Comparison of ENCODE assay signal across 18 cellular contexts in the genomic region with DNA sequence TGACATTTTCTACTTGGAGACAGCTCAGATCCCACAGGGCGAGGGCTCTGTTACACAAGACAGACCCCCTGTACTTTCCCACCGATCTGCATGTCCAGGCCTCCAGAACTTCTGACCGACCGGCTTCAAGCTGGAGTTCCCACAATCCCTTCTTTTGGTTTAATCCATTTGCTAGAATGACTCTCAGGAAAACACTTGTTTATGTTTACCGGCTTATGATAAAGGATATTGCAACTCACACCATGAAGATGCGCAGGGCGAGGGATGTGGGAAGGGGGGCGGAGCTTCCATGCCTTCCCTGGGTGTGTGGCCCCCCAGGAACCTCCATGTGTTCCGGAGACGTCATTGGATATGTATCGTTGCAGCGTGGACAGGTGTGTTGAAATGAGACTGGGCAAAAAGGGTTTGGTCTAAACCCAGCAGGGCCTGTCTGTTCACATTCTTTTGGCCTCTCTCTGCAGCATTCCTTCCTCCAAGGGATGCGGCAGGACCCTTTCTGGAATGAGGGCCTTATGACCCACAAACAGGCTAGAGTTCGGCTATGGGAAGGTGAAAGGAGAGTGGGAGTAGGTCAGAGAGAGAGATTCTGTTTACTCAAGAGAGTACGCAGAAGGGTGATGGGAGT. TPM values are rescaled to one million over a fixed set of nuclear protein-coding genes. Genes with fewer than 3 reads are reported as not detected.
A peak's percentile ranks its signal among the peaks of the same experiment; 100 is the strongest.
DNase-seq lines count a peak whose midpoint lies in the region; ATAC-seq and TF ChIP-seq lines count a peak whose summit lies in the region.
"Had no signal": no experiment of that assay in that cellular context is flagged by ENCODE, and none has a peak within 500 bp of the region (broad histone marks: within the 10 kb centered on the region; RNA-seq: fewer than 3 reads in every experiment).

No MANE protein-coding gene starts in this region.

- no peak for ATAC-seq in PC-3
- ATAC-seq in esophagus mucosa, result peak; percentile 60
- no peak for ATAC-seq in left lung
- ATAC-seq in GM21367 (IDR thresholded peaks at IDR 0.05; ENCODE audit: unreplicated experiment), result no peak

- H3K4me2 ChIP-seq in PC-3 (ENCODE audit: low read length), result peak overlapping the region; percentile 38
- H3K4me2 ChIP-seq: BLaER1 had no signal

- H3K9me3 Mint-ChIP-seq in Caco-2 (ENCODE audit: unreplicated experiment) (no peaks in the 10 kb centered on the region), nephron progenitor cell (peaks cover 15% of the 10 kb centered on the region)
- H3K9me3 Mint-ChIP-seq: HFFc6 had no signal

- no peaks in the 10 kb centered on the region for H3K27me3 ChIP-seq in Caco-2 (replicated peaks; ENCODE audit: control insufficient read depth, insufficient read depth, low read length)
- H3K27me3 ChIP-seq in PC-3 (ENCODE audit: low read length), result no peaks in the 10 kb centered on the region
- no peaks in the 10 kb centered on the region for H3K27me3 ChIP-seq in left lung
- H3K27me3 ChIP-seq: BLaER1 had no signal

- H3K4me3 Mint-ChIP-seq in Caco-2 (ENCODE audit: unreplicated experiment) (peak overlapping the region; percentile 26), nephron progenitor cell (no peak overlapping the region)
- H3K4me3 Mint-ChIP-seq: CD8-positive, alpha-beta memory T cell; HFFc6 had no signal

- CTCF ChIA-PET in Caco-2 (lab: Charles Lee) (no interaction called here), PC-3 (lab: Charles Lee) (no interaction called here)

- intact Hi-C loops in Caco-2 (cut with micrococcal nuclease; ENCODE audit: unreplicated experiment) (no loop called here), PC-3 (cut with micrococcal nuclease) (no loop called here), left lung (cut with DNase I) (no loop called here), cardiac septum (cut with DNase I) (no loop called here)

- H2AFZ ChIP-seq in PC-3 (ENCODE audit: low read length), result no peak overlapping the region; the same call in 1 of the 2 replicates

- no peaks in the 10 kb centered on the region for H3K9me2 ChIP-seq in PC-3 (replicated peaks; ENCODE audit: low read length)

- peak overlapping the region; percentile 83 for H3K27ac Mint-ChIP-seq in Caco-2 (ENCODE audit: unreplicated experiment)
- H3K27ac Mint-ChIP-seq in nephron progenitor cell, result peak overlapping the region; percentile 23
- H3K27ac Mint-ChIP-seq: CD8-positive, alpha-beta memory T cell; HFFc6 had no signal

- peak; percentile 77 to 85 for DNase-seq in Caco-2
- DNase-seq in PC-3, result peak; percentile 73
- no peak for DNase-seq in nephron progenitor cell
- DNase-seq in left lung, result no peak
- DNase-seq in D341Med (ENCODE audit: low spot score), result no peak
- no peak for DNase-seq in cardiac septum (ENCODE audit: low spot score)
- DNase-seq: 8988T; AML-193; CD8-positive, alpha-beta memory T cell; DMS79 treated with DMSO at 0.1 percent for 48 hours; EL; GDM1; HCEC 1CT; HFFc6; IMR-90 had no signal

- no peak overlapping the region for H3K27ac ChIP-seq in PC-3 (ENCODE audit: low read length)
- H3K27ac ChIP-seq in left lung, result no peak overlapping the region
- H3K27ac ChIP-seq: BLaER1 had no signal

- no peaks in the 10 kb centered on the region for H3F3A ChIP-seq in PC-3 (ENCODE audit: low read length, unreplicated experiment)

- H3K27me3 Mint-ChIP-seq in Caco-2 (ENCODE audit: insufficient read depth, unreplicated experiment) (no peaks in the 10 kb centered on the region), nephron progenitor cell (ENCODE audit: low read depth, poor library complexity) (no peaks in the 10 kb centered on the region)

- H3K79me2 ChIP-seq in PC-3 (ENCODE audit: low read length), result no peaks in the 10 kb centered on the region

- peaks cover 20% of the 10 kb centered on the region for H3K4me1 Mint-ChIP-seq in Caco-2 (ENCODE audit: low read depth, unreplicated experiment)
- H3K4me1 Mint-ChIP-seq in nephron progenitor cell, result no peaks in the 10 kb centered on the region
- H3K4me1 Mint-ChIP-seq: CD8-positive, alpha-beta memory T cell had no signal

- BruUV-seq in Caco-2 (replicated peaks; lab: Mats Ljungman, UMichigan) (no TSS peak), PC-3 (replicated peaks; lab: Mats Ljungman, UMichigan) (no TSS peak)

- H3K9ac ChIP-seq in PC-3 (ENCODE audit: low read length), result no peak overlapping the region
- H3K9ac ChIP-seq: BLaER1 had no signal

- POLR2A ChIA-PET in Caco-2 (lab: Charles Lee) (no interaction called here), PC-3 (lab: Charles Lee; ENCODE audit: unreplicated experiment) (no interaction called here)

- no peak overlapping the region for H3K4me3 ChIP-seq in Caco-2 (ENCODE audit: low read depth, low read length)
- no peak overlapping the region for H3K4me3 ChIP-seq in PC-3 (ENCODE audit: low read length)
- H3K4me3 ChIP-seq in left lung, result no peak overlapping the region
- H3K4me3 ChIP-seq: BLaER1 had no signal

- H3K9me3 ChIP-seq in Caco-2 (no peaks in the 10 kb centered on the region), PC-3 (ENCODE audit: low read length) (no peaks in the 10 kb centered on the region), left lung (no peaks in the 10 kb centered on the region)
- H3K9me3 ChIP-seq: BLaER1 had no signal

- H3K36me3 Mint-ChIP-seq in Caco-2 (ENCODE audit: insufficient read depth, unreplicated experiment) (peaks cover 7% of the 10 kb centered on the region), nephron progenitor cell (ENCODE audit: low read depth) (no peaks in the 10 kb centered on the region)
- H3K36me3 Mint-ChIP-seq: CD8-positive, alpha-beta memory T cell had no signal

- H3K36me3 ChIP-seq in Caco-2 (ENCODE audit: control insufficient read depth, insufficient read depth, low read length) (no peaks in the 10 kb centered on the region), PC-3 (ENCODE audit: low read depth, low read length) (no peaks in the 10 kb centered on the region), left lung (no peaks in the 10 kb centered on the region)
- H3K36me3 ChIP-seq: BLaER1 had no signal

- H3K4me1 ChIP-seq in Caco-2 (peaks cover 26% of the 10 kb centered on the region), PC-3 (ENCODE audit: insufficient read depth, low read length) (peaks cover 20% of the 10 kb centered on the region), left lung (no peaks in the 10 kb centered on the region)
- H3K4me1 ChIP-seq: BLaER1 had no signal

- H4K20me1 ChIP-seq in PC-3 (ENCODE audit: low read length), result no peaks in the 10 kb centered on the region
- H4K20me1 ChIP-seq: BLaER1 had no signal

- TF ChIP-seq CTCF in Caco-2 (IDR thresholded peaks at IDR 0.05; ENCODE audit: insufficient read depth in 1 of 2, low read depth in 1 of 2, low read length in 1 of 2, severe bottlenecking in 1 of 2, unreplicated experiment in 1 of 2) (no peak), PC-3 (conservative IDR thresholded peaks at IDR 0.05; ENCODE audit: low read depth, low read length) (no peak), nephron progenitor cell (IDR thresholded peaks at IDR 0.05) (no peak), left lung (IDR thresholded peaks at IDR 0.05) (no peak)

RNA-seq across cellular contexts. Expression of gene IGSF5, which starts 7.5 kb away (rescaled TPM):
- 0.18 and 0.30 TPM in 2 replicates for total RNA-seq in Caco-2 (2022)
- total RNA-seq in PC-3 (2014; rRNA removed), result not detected in 2 replicates
- not detected for total RNA-seq in esophagus mucosa
- total RNA-seq in left lung, result not detected
- total RNA-seq in cardiac septum, result 3.8 TPM
- total RNA-seq: CD8-positive, alpha-beta memory T cell; HFFc6; IMR-90 had no signal

Comparison
In these comparisons a context has a peak if more than half of its experiments do, and no peak if none do; other contexts are left out.
1. DNase-seq: peak in Caco-2 (2 of 2) and PC-3 (single experiment); none in nephron progenitor cell (single experiment), left lung (0 of 2), D341Med (single experiment) and cardiac septum (single experiment).